Comparison of ENCODE assay signal across 8 cellular contexts in genomic region chrX:106619797-106620196, GRCh38. TPM values are rescaled to one million over a fixed set of nuclear protein-coding genes. Genes with fewer than 3 reads are reported as not detected.
DNase-seq lines count a peak whose midpoint lies in the region; ATAC-seq and TF ChIP-seq lines count a peak whose summit lies in the region.

No MANE protein-coding gene starts in this region.

- ATAC-seq in HG03432 (IDR thresholded peaks at IDR 0.05; ENCODE audit: unreplicated experiment) = peak; percentile 66
- ATAC-seq in HG03342 (IDR thresholded peaks at IDR 0.05; ENCODE audit: unreplicated experiment) = no peak
- no peak for ATAC-seq in Right ventricle myocardium inferior
- no peak for ATAC-seq in HG03565 (IDR thresholded peaks at IDR 0.05; ENCODE audit: unreplicated experiment)

- WGBS in mesendoderm (ENCODE audit: extremely low coverage, insufficient coverage, low lambda C conversion rate) = no CpG with 5 or more reads among the region's 3 CpGs

- H3K23ac ChIP-seq in mesendoderm (ENCODE audit: low read length) = no peak overlapping the region

- H3K4me2 ChIP-seq in mesendoderm (ENCODE audit: low read length) = no peak overlapping the region

- H4K8ac ChIP-seq in mesendoderm (ENCODE audit: low read depth, low read length) = no peak overlapping the region

- in situ Hi-C loops in astrocyte of the cerebellum (cut with HindIII; ENCODE audit: low sequenced_read_pairs) = no loop called here

- DNase-seq in Daoy (ENCODE audit: low read depth) (peak; percentile 0), astrocyte of the cerebellum (ENCODE audit: low read depth) (no peak), mesendoderm (peak; percentile 2), T-helper 9 cell (no peak), Right ventricle myocardium inferior (ENCODE audit: missing footprints) (no peak)

- H3K4ac ChIP-seq in mesendoderm (ENCODE audit: low read depth, low read length) = no peak overlapping the region

- H3K4me1 ChIP-seq in mesendoderm (ENCODE audit: control insufficient read depth, low read depth, low read length) = no peaks in the 10 kb centered on the region

- H3K79me1 ChIP-seq in mesendoderm (ENCODE audit: low read length) = no peaks in the 10 kb centered on the region

- no peak overlapping the region for H3K18ac ChIP-seq in mesendoderm (ENCODE audit: low read length)

- no peaks in the 10 kb centered on the region for H3K27me3 ChIP-seq in mesendoderm (ENCODE audit: insufficient read depth, low read length, poor library complexity)

- H3K27ac ChIP-seq in mesendoderm (ENCODE audit: low read depth, low read length) = no peak overlapping the region

- no peak overlapping the region for H2BK120ac ChIP-seq in mesendoderm (ENCODE audit: low read depth, low read length)

- no peaks in the 10 kb centered on the region for H3K36me3 ChIP-seq in mesendoderm (ENCODE audit: control insufficient read depth, insufficient read depth, low read length)

- intact Hi-C loops in Right ventricle myocardium inferior (cut with DNase I) = loop anchor here (10.0 kb wide), 1 partner anchor 135 kb away; no protein-coding TSS in a partner anchor

- H4K5ac ChIP-seq in mesendoderm (ENCODE audit: low read length) = no peak overlapping the region

- no peak overlapping the region for H2BK15ac ChIP-seq in mesendoderm (replicated peaks; ENCODE audit: low read depth)

- peak; percentile 50 for TF ChIP-seq CTCF in astrocyte of the cerebellum (IDR thresholded peaks at IDR 0.05; ENCODE audit: low read depth, low read length, missing control alignments)

- H3K9ac ChIP-seq in mesendoderm (ENCODE audit: low read length) = no peak overlapping the region

- H2AK5ac ChIP-seq in mesendoderm (ENCODE audit: low read length) = no peak overlapping the region

- H3K56ac ChIP-seq in mesendoderm (ENCODE audit: low read length) = no peak overlapping the region

- H3K4me3 ChIP-seq in astrocyte of the cerebellum (ENCODE audit: low read depth, low read length) (no peak overlapping the region), mesendoderm (ENCODE audit: low read length) (no peak overlapping the region)

- no peaks in the 10 kb centered on the region for H3K79me2 ChIP-seq in mesendoderm (ENCODE audit: control insufficient read depth, insufficient read depth, low read length)

- no peak overlapping the region for H2BK5ac ChIP-seq in mesendoderm (ENCODE audit: low read length)

RNA-seq across cellular contexts. Expression of gene RADX, which starts 8.0 kb away (rescaled TPM):
- total RNA-seq in Daoy (2014; rRNA removed; shearing (Covaris generic)) = not detected in 2 replicates
- polyA plus RNA-seq in mesendoderm (2013, experiment 1 of 2) = 2.5 TPM
- 2.0 TPM for polyA plus RNA-seq in mesendoderm (2013, experiment 2 of 2)
- total RNA-seq in Right ventricle myocardium inferior = 0.87 TPM

Comparison
In these comparisons a context has a peak if more than half of its experiments do, and no peak if none do; other contexts are left out.
1. DNase-seq: peak in Daoy (single experiment) and mesendoderm (single experiment); none in astrocyte of the cerebellum (single experiment), T-helper 9 cell (single experiment) and Right ventricle myocardium inferior (single experiment).